In genomic region chr20:1241456-1241855, GRCh38 we compare ENCODE assay signal across 26 cellular contexts. TPM values are rescaled to one million over a fixed set of nuclear protein-coding genes. Genes with fewer than 3 reads are reported as not detected.
"Had no signal": no experiment of that assay in that cellular context is flagged by ENCODE, and none has a peak within 500 bp of the region (broad histone marks: within the 10 kb centered on the region; RNA-seq: fewer than 3 reads in every experiment).

No MANE protein-coding gene starts in this region.

- H3K27ac ChIP-seq: breast epithelium had no signal

- H3K27ac Mint-ChIP-seq: activated CD8-positive, alpha-beta T cell treated with anti-CD3 and anti-CD28 coated beads, Interleukin-2, amount 10 ng/mL, durations not matched to agents 7 days and 5 days; activated naive CD4-positive, alpha-beta T cell treated with anti-CD3 and anti-CD28 coated beads, Interleukin-2, amount 50 U/mL, for 24 hours; T-helper 1 cell treated with Interleukin-12 subunit alpha and Interleukin-12 subunit beta and Interleukin-4 antibody, amounts not matched to agents 30 μg/mL and 1 μg/mL, for 36 hours had no signal

- H3K9me3 Mint-ChIP-seq: activated naive CD4-positive, alpha-beta T cell treated with anti-CD3 and anti-CD28 coated beads, Interleukin-2, amount 50 U/mL, for 24 hours; T-helper 1 cell treated with Interleukin-12 subunit alpha and Interleukin-12 subunit beta and Interleukin-4 antibody, amounts not matched to agents 30 μg/mL and 1 μg/mL, for 36 hours had no signal

- H3K36me3 Mint-ChIP-seq: activated naive CD4-positive, alpha-beta T cell treated with anti-CD3 and anti-CD28 coated beads, Interleukin-2, amount 50 U/mL, for 24 hours had no signal

- H3K4me3 ChIP-seq: breast epithelium, SJSA1 had no signal

- H3K27me3 Mint-ChIP-seq: activated naive CD4-positive, alpha-beta T cell treated with anti-CD3 and anti-CD28 coated beads, Interleukin-2, amount 50 U/mL, for 24 hours had no signal

- H3K4me3 Mint-ChIP-seq: activated CD8-positive, alpha-beta T cell treated with anti-CD3 and anti-CD28 coated beads, Interleukin-2, amount 10 ng/mL, durations not matched to agents 7 days and 5 days; activated naive CD4-positive, alpha-beta T cell treated with anti-CD3 and anti-CD28 coated beads, Interleukin-2, amount 50 U/mL, for 24 hours; T-helper 1 cell treated with Interleukin-12 subunit alpha and Interleukin-12 subunit beta and Interleukin-4 antibody, amounts not matched to agents 30 μg/mL and 1 μg/mL, for 36 hours had no signal

- H3K9me3 ChIP-seq: breast epithelium, SJSA1 had no signal

- H3K36me3 ChIP-seq: breast epithelium, SJSA1 had no signal

- H3K4me1 Mint-ChIP-seq: activated naive CD4-positive, alpha-beta T cell treated with anti-CD3 and anti-CD28 coated beads, Interleukin-2, amount 50 U/mL, for 24 hours had no signal

- DNase-seq: activated CD4-positive, alpha-beta T cell treated with anti-CD3 and anti-CD28 coated beads for 48 hours; activated CD4-positive, alpha-beta T cell treated with anti-CD3 and anti-CD28 coated beads, Interleukin-2, amount 50 U/mL, for 4 hours; activated CD4-positive, CD25-positive, alpha-beta regulatory T cell treated with anti-CD3 and anti-CD28 coated beads, Interleukin-2, amount 50 U/mL, for 72 hours; activated CD8-positive, alpha-beta memory T cell treated with anti-CD3 and anti-CD28 coated beads, Interleukin-2, amount 50 U/mL, for 48 hours; activated CD8-positive, alpha-beta T cell treated with anti-CD3 and anti-CD28 coated beads, Interleukin-2, amount 10 ng/mL, durations not matched to agents 7 days and 5 days; activated T-cell treated with anti-CD3 and anti-CD28 coated beads, Interleukin-2, amount 50 U/mL, for 1 hour; aorta; central memory CD4-positive, alpha-beta T cell; Kasumi-1; NCI-H1092; NCI-H1417; NCI-H1930; NCI-H345; NCI-H510A; NCI-H526 treated with DMSO at 0.1 percent for 48 hours; NCI-H82; NK-92 treated with Interleukin-12 subunit alpha and Interleukin-12 subunit beta, amount 100 ng/mL, for 24 hours; OCI-M1; SHP77 had no signal

- H3K4me1 ChIP-seq: breast epithelium had no signal

- ATAC-seq: activated CD8-positive, alpha-beta T cell treated with anti-CD3 and anti-CD28 coated beads, Interleukin-2, amount 10 ng/mL, durations not matched to agents 7 days and 5 days; Panc1 had no signal

RNA-seq across cellular contexts. Expression of gene RAD21L1, which starts 15.6 kb away (rescaled TPM):
- total RNA-seq: aorta, breast epithelium, chondrocyte, MCF 10A had no signal
- polyA plus RNA-seq: aorta had no signal

RNA-seq across cellular contexts. Expression of gene C20orf202, which starts 38.2 kb away (rescaled TPM):
- total RNA-seq: activated CD8-positive, alpha-beta T cell treated with anti-CD3 and anti-CD28 coated beads, Interleukin-2, amount 10 ng/mL, durations not matched to agents 7 days and 5 days; chondrocyte; MCF 10A; SJSA1 had no signal

RNA-seq across cellular contexts. Expression of gene TMEM74B, which starts 56.7 kb away (rescaled TPM):
- total RNA-seq: MCF 10A, SJSA1 had no signal
